20 cellular contexts compared by ENCODE assay signal in genomic region chr9:106432631-106433030, GRCh38.
DNase-seq lines count a peak whose midpoint lies in the region; ATAC-seq and TF ChIP-seq lines count a peak whose summit lies in the region.
"Had no signal": no experiment of that assay in that cellular context is flagged by ENCODE, and none has a peak within 500 bp of the region (broad histone marks: within the 10 kb centered on the region; RNA-seq: fewer than 3 reads in every experiment).

No MANE protein-coding gene starts in this region.

- no peaks in the 10 kb centered on the region for H3K27me3 Mint-ChIP-seq in CD8-positive, alpha-beta memory T cell
- H3K27me3 Mint-ChIP-seq: CD4-positive, alpha-beta memory T cell; T-cell had no signal

- no peak overlapping the region for H3K4me3 ChIP-seq in CD8-positive, alpha-beta memory T cell (ENCODE audit: low read length)
- H3K4me3 ChIP-seq: BLaER1 treated with 17β-estradiol and CSF1 and Interleukin-3, amounts not matched to agents 10 nM and 100 nM had no signal

- no peaks in the 10 kb centered on the region for H3K27me3 ChIP-seq in CD8-positive, alpha-beta memory T cell (ENCODE audit: insufficient read depth, low read length, poor library complexity, severe bottlenecking)
- H3K27me3 ChIP-seq: BLaER1 treated with 17β-estradiol and CSF1 and Interleukin-3, amounts not matched to agents 10 nM and 100 nM had no signal

- peaks cover 0 to 2% (median 0%) of the 10 kb centered on the region in 3 donors for H3K36me3 Mint-ChIP-seq in CD8-positive, alpha-beta memory T cell
- H3K36me3 Mint-ChIP-seq: CD4-positive, alpha-beta memory T cell; T-cell had no signal

- ATAC-seq in GM18505 (IDR thresholded peaks at IDR 0.05; ENCODE audit: unreplicated experiment), result no peak
- ATAC-seq: HCT116, T-cell had no signal

- CTCF ChIA-PET in RWPE1 (lab: Yijun Ruan, JAX), result interaction anchor here (0.7 to 1.0 kb wide), 2 partner anchors 33 to 551 kb away, joined by 3 to 5 read pairs; no protein-coding TSS in a partner anchor
- CTCF ChIA-PET in CD8-positive, alpha-beta memory T cell (lab: Charles Lee), result no interaction called here

- H3K4me3 Mint-ChIP-seq in CD8-positive, alpha-beta memory T cell, result no peak overlapping the region
- H3K4me3 Mint-ChIP-seq: CD4-positive, alpha-beta memory T cell; T-cell had no signal

- no peak for TF ChIP-seq CTCF in RWPE1 (conservative IDR thresholded peaks at IDR 0.05; ENCODE audit: low read depth)

- H3K36me3 ChIP-seq in CD8-positive, alpha-beta memory T cell (ENCODE audit: insufficient read depth, low read length), result no peaks in the 10 kb centered on the region
- H3K36me3 ChIP-seq: BLaER1 treated with 17β-estradiol and CSF1 and Interleukin-3, amounts not matched to agents 10 nM and 100 nM had no signal

- DNase-seq in NCI-H748 (lab: John Stamatoyannopoulos, UW; ENCODE audit: unreplicated experiment) (peak; percentile 18), NCI-H748 treated with DMSO at 0.1 percent for 48 hours (lab: John Stamatoyannopoulos, UW) (no peak), RWPE1 (ENCODE audit: low spot score) (peak; percentile 25), epithelial cell of prostate (ENCODE audit: low read depth, low spot score) (peak; percentile 63), nucleus accumbens (lab: John Stamatoyannopoulos, UW) (no peak)
- DNase-seq in CD8-positive, alpha-beta memory T cell, result no peak
- DNase-seq: 8988T; CD4-positive, alpha-beta memory T cell; Karpas-422; NCI-H1048; NCI-H1436; NCI-H187 treated with DMSO at 0.1 percent for 48 hours; NCI-H2107; NCI-H446 treated with DMSO at 0.1 percent for 48 hours; NCI-H82; OCI-M1; T-cell had no signal

- TF ChIP-seq POLR2A in GM18505 (IDR thresholded peaks at IDR 0.05; ENCODE audit: borderline replicate concordance, extremely low read depth, insufficient read depth, insufficient read length), result no peak

- peaks cover 5 to 11% (median 9%) of the 10 kb centered on the region in 5 donors for H3K9me3 Mint-ChIP-seq in CD8-positive, alpha-beta memory T cell

- H3K27ac ChIP-seq in RWPE1 (no peak overlapping the region), epithelial cell of prostate (no peak overlapping the region)
- H3K27ac ChIP-seq in CD8-positive, alpha-beta memory T cell (ENCODE audit: low read depth, low read length), result no peak overlapping the region
- H3K27ac ChIP-seq: BLaER1 treated with 17β-estradiol and CSF1 and Interleukin-3, amounts not matched to agents 10 nM and 100 nM had no signal

- H3K4me1 ChIP-seq in CD8-positive, alpha-beta memory T cell (ENCODE audit: insufficient read depth, low read length), result no peaks in the 10 kb centered on the region
- H3K4me1 ChIP-seq: BLaER1 treated with 17β-estradiol and CSF1 and Interleukin-3, amounts not matched to agents 10 nM and 100 nM had no signal

- H3K9me3 ChIP-seq in CD8-positive, alpha-beta memory T cell (ENCODE audit: low read length), result no peaks in the 10 kb centered on the region

- no peaks in the 10 kb centered on the region for H3K4me1 Mint-ChIP-seq in CD8-positive, alpha-beta memory T cell
- H3K4me1 Mint-ChIP-seq: CD4-positive, alpha-beta memory T cell; T-cell had no signal

- no peak overlapping the region for H3K27ac Mint-ChIP-seq in CD8-positive, alpha-beta memory T cell
- H3K27ac Mint-ChIP-seq: CD4-positive, alpha-beta memory T cell; T-cell had no signal

- POLR2A ChIA-PET in RWPE1 (lab: Yijun Ruan, JAX; ENCODE audit: low non-redundant PET), result interaction anchor here (0.6 kb wide), 1 partner anchor 12 kb away, joined by 4 read pairs; no protein-coding TSS in a partner anchor
- POLR2A ChIA-PET in CD8-positive, alpha-beta memory T cell (lab: Charles Lee), result no interaction called here

Comparison
In these comparisons a context has a peak if more than half of its experiments do, and no peak if none do; other contexts are left out.
1. DNase-seq: peak in NCI-H748 (single experiment), RWPE1 (single experiment) and epithelial cell of prostate (single experiment); none in NCI-H748 treated with DMSO at 0.1 percent for 48 hours (single experiment), nucleus accumbens (0 of 56) and CD8-positive, alpha-beta memory T cell (0 of 5).